ENCODE assay signal across 1 cellular context in the genomic region with DNA sequence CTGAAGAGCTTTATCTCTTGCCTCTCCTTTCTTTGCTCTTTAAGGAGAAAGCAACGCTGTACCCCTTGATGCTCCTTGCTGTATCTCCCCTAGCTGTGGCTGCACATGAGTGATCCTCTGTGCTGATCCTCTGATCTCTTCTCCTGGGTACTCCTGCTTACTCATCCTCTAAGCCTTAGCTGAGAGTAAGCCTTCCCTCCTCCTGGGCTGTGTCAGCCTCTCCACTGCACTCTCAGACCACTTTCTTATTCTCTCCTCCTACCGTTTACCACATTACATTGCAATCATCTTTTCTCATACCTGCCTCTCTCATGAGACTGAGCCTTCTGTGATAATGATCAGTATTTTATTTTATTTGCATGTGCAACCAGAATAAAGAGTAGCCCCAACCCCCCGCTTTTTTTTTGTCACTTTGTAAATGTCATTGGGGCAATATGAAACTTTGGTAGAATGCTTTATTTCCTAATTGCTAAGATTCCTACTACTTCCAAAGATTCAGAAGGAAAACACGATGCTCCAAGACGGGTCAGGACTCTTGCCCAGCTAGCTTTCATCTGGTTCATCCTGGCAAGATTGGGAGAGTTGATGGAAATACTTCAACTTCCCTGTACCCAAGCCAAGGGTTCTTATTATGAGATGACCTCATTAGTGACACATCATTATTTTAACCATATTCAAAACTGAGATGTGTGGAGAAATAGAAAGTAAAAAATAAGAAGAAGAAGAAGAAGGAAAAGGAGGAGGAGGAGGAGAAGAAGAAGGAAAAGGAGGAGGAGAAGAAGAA.
TF ChIP-seq lines count a peak whose summit lies in the region.

No MANE protein-coding gene starts in this region.

TF ChIP-seq in A549, 52 proteins besides CTCF, POLR2A, EP300 and RAD21 (continued from another document):
- TF ChIP-seq, protein P1, sequence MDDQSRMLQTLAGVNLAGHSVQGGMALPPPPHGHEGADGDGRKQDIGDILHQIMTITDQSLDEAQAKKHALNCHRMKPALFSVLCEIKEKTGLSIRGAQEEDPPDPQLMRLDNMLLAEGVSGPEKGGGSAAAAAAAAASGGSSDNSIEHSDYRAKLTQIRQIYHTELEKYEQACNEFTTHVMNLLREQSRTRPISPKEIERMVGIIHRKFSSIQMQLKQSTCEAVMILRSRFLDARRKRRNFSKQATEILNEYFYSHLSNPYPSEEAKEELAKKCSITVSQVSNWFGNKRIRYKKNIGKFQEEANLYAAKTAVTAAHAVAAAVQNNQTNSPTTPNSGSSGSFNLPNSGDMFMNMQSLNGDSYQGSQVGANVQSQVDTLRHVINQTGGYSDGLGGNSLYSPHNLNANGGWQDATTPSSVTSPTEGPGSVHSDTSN (IDR thresholded peaks at IDR 0.05) = no peak
- TF ChIP-seq POLR2AphosphoS2 (conservative IDR thresholded peaks at IDR 0.05; ENCODE audit: low read length) = no peak
- TF ChIP-seq EHMT2 (IDR thresholded peaks at IDR 0.05; ENCODE audit: low read depth) = no peak
- no peak for TF ChIP-seq KDM5A (IDR thresholded peaks at IDR 0.05)
- TF ChIP-seq EHF (CRISPR knock-in tag; IDR thresholded peaks at IDR 0.05) = no peak
- TF ChIP-seq, protein P2, sequence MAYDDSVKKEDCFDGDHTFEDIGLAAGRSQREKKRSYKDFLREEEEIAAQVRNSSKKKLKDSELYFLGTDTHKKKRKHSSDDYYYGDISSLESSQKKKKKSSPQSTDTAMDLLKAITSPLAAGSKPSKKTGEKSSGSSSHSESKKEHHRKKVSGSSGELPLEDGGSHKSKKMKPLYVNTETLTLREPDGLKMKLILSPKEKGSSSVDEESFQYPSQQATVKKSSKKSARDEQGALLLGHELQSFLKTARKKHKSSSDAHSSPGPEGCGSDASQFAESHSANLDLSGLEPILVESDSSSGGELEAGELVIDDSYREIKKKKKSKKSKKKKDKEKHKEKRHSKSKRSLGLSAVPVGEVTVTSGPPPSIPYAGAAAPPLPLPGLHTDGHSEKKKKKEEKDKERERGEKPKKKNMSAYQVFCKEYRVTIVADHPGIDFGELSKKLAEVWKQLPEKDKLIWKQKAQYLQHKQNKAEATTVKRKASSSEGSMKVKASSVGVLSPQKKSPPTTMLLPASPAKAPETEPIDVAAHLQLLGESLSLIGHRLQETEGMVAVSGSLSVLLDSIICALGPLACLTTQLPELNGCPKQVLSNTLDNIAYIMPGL (CRISPR knock-in tag; IDR thresholded peaks at IDR 0.05; ENCODE audit: borderline replicate concordance) = no peak
- TF ChIP-seq GATA3 (IDR thresholded peaks at IDR 0.05; ENCODE audit: borderline replicate concordance) = no peak
- TF ChIP-seq RARB (CRISPR knock-in tag; IDR thresholded peaks at IDR 0.05) = no peak
- TF ChIP-seq ESRRA (IDR thresholded peaks at IDR 0.05; ENCODE audit: borderline replicate concordance, low read length) = no peak
- TF ChIP-seq HOXB13 (CRISPR knock-in tag; IDR thresholded peaks at IDR 0.05; ENCODE audit: low read depth) = no peak
